8 cellular contexts compared by ENCODE assay signal in genomic region chr9:137067860-137068538, GRCh38. TPM values are rescaled to one million over a fixed set of nuclear protein-coding genes. Genes with fewer than 3 reads are reported as not detected.
A peak's percentile ranks its signal among the peaks of the same experiment; 100 is the strongest.
DNase-seq lines count a peak whose midpoint lies in the region; TF ChIP-seq lines count a peak whose summit lies in the region.

No MANE protein-coding gene starts in this region.

- H3K23ac ChIP-seq in neuronal stem cell (ENCODE audit: low read depth, low read length, poor library complexity): peak overlapping the region; percentile 86

- H3F3A ChIP-seq in Loucy (ENCODE audit: low read depth): 0 out of 2 replicates have a peak, but pooled peaks cover 3% of the 10 kb centered on the region

- intact Hi-C loops in activated T-helper 1 cell treated with anti-CD3 and anti-CD28 coated beads, Interleukin-12 subunit alpha, Interleukin-12 subunit beta, Interleukin-2, Interleukin-4 antibody, amounts not matched to agents 30 ng/mL and 10 ng/mL and 1 ng/mL, durations not matched to agents 14 hours and 24 hours and 36 hours (cut with micrococcal nuclease): loop anchor here (1.0 to 2.0 kb wide), 2 partner anchors 22 to 39 kb away; partner anchors contain the start of genes ABCA2 and NPDC1
- intact Hi-C loops in testis (cut with DNase I; ENCODE audit: low total_unique reads): no loop called here

- no peaks in the 10 kb centered on the region for H3K27me3 ChIP-seq in Loucy (ENCODE audit: insufficient read depth, low read length, poor library complexity, severe bottlenecking)
- peaks cover 0 to 10% (median 3%) of the 10 kb centered on the region in 3 experiments for H3K27me3 ChIP-seq in neuronal stem cell (ENCODE audit: control insufficient read depth in 3 of 3, insufficient read depth in 3 of 3, low read depth in 1 of 3, low read length in 3 of 3)
- H3K27me3 ChIP-seq in testis: no peaks in the 10 kb centered on the region

- no peak overlapping the region for H4K8ac ChIP-seq in neuronal stem cell (ENCODE audit: low read depth, low read length)

- no CpG with 5 or more reads among the region's 12 CpGs for WGBS in neuronal stem cell (ENCODE audit: extremely low coverage in 2 of 2, insufficient read length in 2 of 2, insufficient replicate concordance in 1 of 2), 2 donors
- WGBS in testis, 2 donors: 63 to 76% methylated on average over 9 to 12 of the region's 12 CpGs

- peak overlapping the region; percentile 50 for H3K27ac Mint-ChIP-seq in activated T-helper 1 cell treated with anti-CD3 and anti-CD28 coated beads, Interleukin-12 subunit alpha, Interleukin-12 subunit beta, Interleukin-2, Interleukin-4 antibody, amounts not matched to agents 30 ng/mL and 10 ng/mL and 1 ng/mL, durations not matched to agents 14 hours and 24 hours and 36 hours

- H3K9me2 ChIP-seq in Loucy (replicated peaks; ENCODE audit: low read depth, low read length): no peaks in the 10 kb centered on the region

- TF ChIP-seq CTCF in Loucy (conservative IDR thresholded peaks at IDR 0.05; ENCODE audit: low read length) (peak; percentile 61), fibroblast of mammary gland (conservative IDR thresholded peaks at IDR 0.05; ENCODE audit: control insufficient read depth, insufficient read depth, low read depth, low read length) (peak; percentile 77), testis (IDR thresholded peaks at IDR 0.05) (peak; percentile 69 to 80 (median 72))

- H3K9ac ChIP-seq in Loucy (ENCODE audit: low read depth, low read length, poor library complexity, severe bottlenecking) (peak overlapping the region; percentile 73), neuronal stem cell (ENCODE audit: low read depth, low read length, poor library complexity) (peak overlapping the region; percentile 74)

- H3K79me1 ChIP-seq in neuronal stem cell (ENCODE audit: low read depth, low read length): peaks cover 9% of the 10 kb centered on the region

- H3K18ac ChIP-seq in neuronal stem cell (ENCODE audit: low read length): peak overlapping the region; percentile 80

- no peak overlapping the region for H2BK12ac ChIP-seq in neuronal stem cell (ENCODE audit: low read length)

- peaks cover 59% of the 10 kb centered on the region for H3K79me2 ChIP-seq in Loucy (ENCODE audit: insufficient read depth, low read length)

- peaks cover 4% of the 10 kb centered on the region for H3K36me3 Mint-ChIP-seq in activated T-helper 1 cell treated with anti-CD3 and anti-CD28 coated beads, Interleukin-12 subunit alpha, Interleukin-12 subunit beta, Interleukin-2, Interleukin-4 antibody, amounts not matched to agents 30 ng/mL and 10 ng/mL and 1 ng/mL, durations not matched to agents 14 hours and 24 hours and 36 hours (ENCODE audit: low read depth)

- peaks cover 9% of the 10 kb centered on the region; the same call in 1 of the 2 replicates for H3K36me3 ChIP-seq in Loucy (ENCODE audit: insufficient read depth, low read length)
- H3K36me3 ChIP-seq in neuronal stem cell (replicated peaks in 1 of 2; ENCODE audit: control insufficient read depth in 2 of 2, insufficient read depth in 2 of 2, low read length in 2 of 2): peaks cover 3 to 30% of the 10 kb centered on the region in 2 donors
- H3K36me3 ChIP-seq in testis (ENCODE audit: low read depth, missing control alignments): no peaks in the 10 kb centered on the region

- H3K14ac ChIP-seq in neuronal stem cell (ENCODE audit: low read length): no peak overlapping the region

- H3K9me3 ChIP-seq in Loucy (ENCODE audit: insufficient read depth, low read depth, low read length) (no peaks in the 10 kb centered on the region), neuronal stem cell (replicated peaks in 1 of 2; ENCODE audit: control insufficient read depth in 2 of 2, insufficient read depth in 1 of 2, low read depth in 1 of 2, low read length in 2 of 2) (peaks cover 0 to 2% of the 10 kb centered on the region in 2 donors), testis (no peaks in the 10 kb centered on the region)

- no peak overlapping the region for H4K91ac ChIP-seq in neuronal stem cell (ENCODE audit: low read depth, low read length, poor library complexity)

- H3K4me2 ChIP-seq in Loucy (ENCODE audit: low read depth, low read length, poor library complexity, severe bottlenecking): peak overlapping the region; percentile 98
- no peak overlapping the region for H3K4me2 ChIP-seq in neuronal stem cell (ENCODE audit: insufficient read depth, low read length, poor library complexity, severe bottlenecking)

- H4K20me1 ChIP-seq in Loucy (ENCODE audit: insufficient read depth, low read length, poor library complexity, severe bottlenecking): peaks cover 36% of the 10 kb centered on the region

- H2AFZ ChIP-seq in Loucy (ENCODE audit: low read length) (no peak overlapping the region), neuronal stem cell (ENCODE audit: low read length) (no peak overlapping the region)

- peaks cover 3% of the 10 kb centered on the region for H3K27me3 Mint-ChIP-seq in activated T-helper 1 cell treated with anti-CD3 and anti-CD28 coated beads, Interleukin-12 subunit alpha, Interleukin-12 subunit beta, Interleukin-2, Interleukin-4 antibody, amounts not matched to agents 30 ng/mL and 10 ng/mL and 1 ng/mL, durations not matched to agents 14 hours and 24 hours and 36 hours (ENCODE audit: insufficient read depth)

- H2BK5ac ChIP-seq in neuronal stem cell (ENCODE audit: low read length): no peak overlapping the region

- peak overlapping the region; percentile 78 for H3K4me3 Mint-ChIP-seq in activated T-helper 1 cell treated with anti-CD3 and anti-CD28 coated beads, Interleukin-12 subunit alpha, Interleukin-12 subunit beta, Interleukin-2, Interleukin-4 antibody, amounts not matched to agents 30 ng/mL and 10 ng/mL and 1 ng/mL, durations not matched to agents 14 hours and 24 hours and 36 hours

- H3K9me3 Mint-ChIP-seq in activated T-helper 1 cell treated with anti-CD3 and anti-CD28 coated beads, Interleukin-12 subunit alpha, Interleukin-12 subunit beta, Interleukin-2, Interleukin-4 antibody, amounts not matched to agents 30 ng/mL and 10 ng/mL and 1 ng/mL, durations not matched to agents 14 hours and 24 hours and 36 hours: no peaks in the 10 kb centered on the region

- DNase-seq in NCI-H2081 (lab: John Stamatoyannopoulos, UW) (peak; percentile 82 to 83), NCI-H2081 treated with DMSO at 0.1 percent for 48 hours (lab: John Stamatoyannopoulos, UW) (no peak), SHP77 (lab: John Stamatoyannopoulos, UW) (peak; percentile 74 to 75), fibroblast of mammary gland (ENCODE audit: low read depth) (peak; percentile 77), neuronal stem cell (ENCODE audit: low spot score) (peak; percentile 67), testis (peak; percentile 82)
- peak; percentile 84 for DNase-seq in activated T-helper 1 cell treated with anti-CD3 and anti-CD28 coated beads, Interleukin-12 subunit alpha, Interleukin-12 subunit beta, Interleukin-2, Interleukin-4 antibody, amounts not matched to agents 30 ng/mL and 10 ng/mL and 1 ng/mL, durations not matched to agents 14 hours and 24 hours and 36 hours (ENCODE audit: low spot score)

- no peak for TF ChIP-seq POLR2A in testis (IDR thresholded peaks at IDR 0.05)

- peaks cover 16% of the 10 kb centered on the region for H3K4me1 Mint-ChIP-seq in activated T-helper 1 cell treated with anti-CD3 and anti-CD28 coated beads, Interleukin-12 subunit alpha, Interleukin-12 subunit beta, Interleukin-2, Interleukin-4 antibody, amounts not matched to agents 30 ng/mL and 10 ng/mL and 1 ng/mL, durations not matched to agents 14 hours and 24 hours and 36 hours (ENCODE audit: low read depth)

- H3K4me1 ChIP-seq in Loucy (ENCODE audit: insufficient read depth, low read length, poor library complexity, severe bottlenecking): peaks cover 24% of the 10 kb centered on the region
- H3K4me1 ChIP-seq in neuronal stem cell (ENCODE audit: control insufficient read depth in 2 of 2, insufficient read depth in 1 of 2, low read depth in 1 of 2, low read length in 2 of 2): peaks cover 15% of the 10 kb centered on the region in 2 donors
- peaks cover 12% of the 10 kb centered on the region for H3K4me1 ChIP-seq in testis

- H3K27ac ChIP-seq in neuronal stem cell (replicated peaks; ENCODE audit: low read length) (no peak overlapping the region), testis (no peak overlapping the region)

- H3K4me3 ChIP-seq in Loucy (ENCODE audit: low read length, poor library complexity, severe bottlenecking) (peak overlapping the region; percentile 87), fibroblast of mammary gland (ENCODE audit: control insufficient read depth, low read depth, low read length) (no peak overlapping the region), neuronal stem cell (ENCODE audit: low read length in 2 of 2) (peak overlapping the region; percentile 29 to 75), testis (no peak overlapping the region)

- no peak overlapping the region for H3K4ac ChIP-seq in neuronal stem cell (ENCODE audit: low read length)

- peak overlapping the region; percentile 60 for H2AK5ac ChIP-seq in neuronal stem cell (ENCODE audit: low read depth, low read length)

- no peak overlapping the region for H2BK120ac ChIP-seq in neuronal stem cell (ENCODE audit: low read depth, low read length)

- no peak overlapping the region for H2BK15ac ChIP-seq in neuronal stem cell (ENCODE audit: low read length)

RNA-seq across cellular contexts. Expression of gene SAPCD2, which starts 2.4 kb away (rescaled TPM):
- total RNA-seq in activated T-helper 1 cell treated with anti-CD3 and anti-CD28 coated beads, Interleukin-12 subunit alpha, Interleukin-12 subunit beta, Interleukin-2, Interleukin-4 antibody, amounts not matched to agents 30 ng/mL and 10 ng/mL and 1 ng/mL, durations not matched to agents 14 hours and 24 hours and 36 hours: 23.9 and 25.1 TPM in 2 replicates
- polyA plus RNA-seq in neuronal stem cell (2013, experiment 1 of 2): 15.6 TPM
- polyA plus RNA-seq in neuronal stem cell (2013, experiment 2 of 2): 16.0 TPM
- total RNA-seq in testis: 1 to 10 TPM; 1.4 to 1.7 TPM
- polyA plus RNA-seq in testis (ENCODE audit: insufficient read depth, low read depth, low replicate concordance): 0.78 TPM

RNA-seq across cellular contexts. Expression of gene UAP1L1, which starts 9.3 kb away (rescaled TPM):
- total RNA-seq in activated T-helper 1 cell treated with anti-CD3 and anti-CD28 coated beads, Interleukin-12 subunit alpha, Interleukin-12 subunit beta, Interleukin-2, Interleukin-4 antibody, amounts not matched to agents 30 ng/mL and 10 ng/mL and 1 ng/mL, durations not matched to agents 14 hours and 24 hours and 36 hours: 13.9 and 14.9 TPM in 2 replicates
- 0.17 TPM for polyA plus RNA-seq in neuronal stem cell (2013, experiment 1 of 2)
- polyA plus RNA-seq in neuronal stem cell (2013, experiment 2 of 2): 0.19 TPM
- 10 to 100 TPM in 1 of 2 donors, 1 to 10 TPM in 1; 7.2 to 10.1 TPM for total RNA-seq in testis
- 6.9 TPM for polyA plus RNA-seq in testis (ENCODE audit: insufficient read depth, low read depth, low replicate concordance)

RNA-seq across cellular contexts. Expression of gene ENTPD2, which starts 14.1 kb away (rescaled TPM):
- total RNA-seq in activated T-helper 1 cell treated with anti-CD3 and anti-CD28 coated beads, Interleukin-12 subunit alpha, Interleukin-12 subunit beta, Interleukin-2, Interleukin-4 antibody, amounts not matched to agents 30 ng/mL and 10 ng/mL and 1 ng/mL, durations not matched to agents 14 hours and 24 hours and 36 hours: not detected in 2 replicates
- polyA plus RNA-seq in neuronal stem cell (2013, experiment 1 of 2): 0.01 TPM
- polyA plus RNA-seq in neuronal stem cell (2013, experiment 2 of 2): not detected
- 1 to 10 TPM; 5.7 to 9.6 TPM for total RNA-seq in testis
- polyA plus RNA-seq in testis (ENCODE audit: insufficient read depth, low read depth, low replicate concordance): 8.5 TPM

RNA-seq across cellular contexts. Expression of gene MAN1B1, which starts 18.8 kb away (rescaled TPM):
- total RNA-seq in activated T-helper 1 cell treated with anti-CD3 and anti-CD28 coated beads, Interleukin-12 subunit alpha, Interleukin-12 subunit beta, Interleukin-2, Interleukin-4 antibody, amounts not matched to agents 30 ng/mL and 10 ng/mL and 1 ng/mL, durations not matched to agents 14 hours and 24 hours and 36 hours: 48.1 and 53.6 TPM in 2 replicates
- 23.6 TPM for polyA plus RNA-seq in neuronal stem cell (2013, experiment 1 of 2)
- polyA plus RNA-seq in neuronal stem cell (2013, experiment 2 of 2): 22.2 TPM
- 100 to 1,000 TPM; 122 to 124 TPM for total RNA-seq in testis
- 62.2 TPM for polyA plus RNA-seq in testis (ENCODE audit: insufficient read depth, low read depth, low replicate concordance)

RNA-seq across cellular contexts. Expression of gene NPDC1, which starts 22.0 kb away (rescaled TPM):
- 78.2 and 80.1 TPM in 2 replicates for total RNA-seq in activated T-helper 1 cell treated with anti-CD3 and anti-CD28 coated beads, Interleukin-12 subunit alpha, Interleukin-12 subunit beta, Interleukin-2, Interleukin-4 antibody, amounts not matched to agents 30 ng/mL and 10 ng/mL and 1 ng/mL, durations not matched to agents 14 hours and 24 hours and 36 hours
- 41.2 TPM for polyA plus RNA-seq in neuronal stem cell (2013, experiment 1 of 2)
- polyA plus RNA-seq in neuronal stem cell (2013, experiment 2 of 2): 37.6 TPM
- 100 to 1,000 TPM in 1 of 2 donors, 10 to 100 TPM in 1; 75.9 to 103 TPM for total RNA-seq in testis
- 47.7 TPM for polyA plus RNA-seq in testis (ENCODE audit: insufficient read depth, low read depth, low replicate concordance)

Comparison
In these comparisons a context has a peak if more than half of its experiments do, and no peak if none do; other contexts are left out.
1. H3K4me3 ChIP-seq: peak in Loucy (single experiment) and neuronal stem cell (2 of 2); none in fibroblast of mammary gland (single experiment) and testis (0 of 2).
2. Peak in every context shown above with its lines, with median percentiles within 50 percentile points of each other: CTCF ChIP-seq.